In the genomic region with DNA sequence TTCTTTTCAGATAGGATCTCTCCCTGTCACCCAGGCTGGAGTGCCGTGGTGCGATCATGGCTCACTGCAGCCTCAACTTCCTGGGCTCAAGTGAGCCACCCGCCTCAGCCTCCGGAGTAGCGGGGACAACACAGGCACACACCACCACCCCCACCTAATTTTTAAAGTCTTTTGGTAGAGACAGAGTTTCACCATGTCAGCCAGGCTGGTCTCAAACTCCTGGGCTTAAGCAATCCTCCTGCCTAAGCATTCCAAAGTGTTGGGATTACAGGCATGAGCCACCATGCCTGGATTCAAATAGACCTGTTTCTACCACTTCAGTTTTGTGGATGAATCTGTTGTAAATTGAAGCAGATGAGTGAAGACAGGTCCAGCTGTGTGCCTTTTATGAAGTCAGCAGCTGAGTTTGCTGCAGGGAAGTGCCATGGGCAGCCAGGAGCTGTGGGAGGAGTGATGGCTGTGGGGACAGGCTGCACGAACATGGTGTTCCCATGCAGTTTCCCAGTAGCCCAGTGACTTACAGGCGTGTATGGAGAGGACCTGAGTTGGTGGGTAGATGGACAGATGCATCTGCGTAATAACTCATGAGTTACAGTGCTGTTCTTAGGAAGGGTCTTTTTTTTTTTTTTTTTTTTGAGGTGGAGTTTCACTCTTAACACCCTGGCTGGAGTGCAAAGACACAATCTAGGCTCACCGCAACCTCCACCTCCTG, we compare ENCODE assay signal across 6 cellular contexts.
A peak's percentile ranks its signal among the peaks of the same experiment; 100 is the strongest.
DNase-seq lines count a peak whose midpoint lies in the region; ATAC-seq and TF ChIP-seq lines count a peak whose summit lies in the region.
"Not testable (repeated sequence)": the region's sequence is repeated elsewhere in the genome, so short reads cannot be mapped to it uniquely, and the experiment has no call there.

No MANE protein-coding gene starts in this region.

- not testable (repeated sequence) for H3K56ac ChIP-seq in mesendoderm (ENCODE audit: low read length)

- not testable (repeated sequence) for H3K4me1 Mint-ChIP-seq in stimulated activated memory B cell treated with anti-CD40 and anti-IgM and Interleukin-4, amounts not matched to agents 10 μg/mL and 1 μg/mL and 100 μg/mL, for 72 hours

- not testable (repeated sequence) for H3K36me3 Mint-ChIP-seq in stimulated activated memory B cell treated with anti-CD40 and anti-IgM and Interleukin-4, amounts not matched to agents 10 μg/mL and 1 μg/mL and 100 μg/mL, for 72 hours

- H3K27ac ChIP-seq in body of pancreas; right atrium auricular region; left lung; mesendoderm (ENCODE audit: low read depth, low read length); trophoblast cell (ENCODE audit: low read depth, low read length): not testable (repeated sequence)

- not testable (repeated sequence) for H3K27ac Mint-ChIP-seq in stimulated activated memory B cell treated with anti-CD40 and anti-IgM and Interleukin-4, amounts not matched to agents 10 μg/mL and 1 μg/mL and 100 μg/mL, for 72 hours

- not testable (repeated sequence) for H4K8ac ChIP-seq in mesendoderm (ENCODE audit: low read depth, low read length); trophoblast cell (ENCODE audit: low read depth, low read length)

- H2BK5ac ChIP-seq in mesendoderm (ENCODE audit: low read length); trophoblast cell (ENCODE audit: low read depth, low read length, poor library complexity): not testable (repeated sequence)

- ATAC-seq in body of pancreas (peak; percentile 9), left lung (peak; percentile 4)
- ATAC-seq in stimulated activated memory B cell treated with anti-CD40 and anti-IgM and Interleukin-4, amounts not matched to agents 10 μg/mL and 1 μg/mL and 100 μg/mL, for 72 hours = peak; percentile 4

- not testable (repeated sequence) for H3K23ac ChIP-seq in mesendoderm (ENCODE audit: low read length); trophoblast cell (ENCODE audit: low read length)

- not testable (repeated sequence) for H4K91ac ChIP-seq in trophoblast cell (ENCODE audit: low read depth, low read length)

- 41 to 59% methylated on average over 9 of the region's 9 CpGs for WGBS in body of pancreas, 2 donors
- no CpG with 5 or more reads among the region's 9 CpGs for WGBS in mesendoderm (ENCODE audit: extremely low coverage, insufficient coverage, low lambda C conversion rate)
- WGBS in trophoblast cell (ENCODE audit: extremely low coverage, insufficient coverage, insufficient read length) = no CpG with 5 or more reads among the region's 9 CpGs

- H4K5ac ChIP-seq in mesendoderm (ENCODE audit: low read length) = not testable (repeated sequence)

- H3K27me3 ChIP-seq in body of pancreas; right atrium auricular region; left lung; mesendoderm (ENCODE audit: insufficient read depth, low read length, poor library complexity); trophoblast cell (ENCODE audit: insufficient read depth, low read length): not testable (repeated sequence)

- H2BK15ac ChIP-seq in mesendoderm (replicated peaks; ENCODE audit: low read depth) = not testable (repeated sequence)

- H2BK12ac ChIP-seq in trophoblast cell (ENCODE audit: low read length) = not testable (repeated sequence)

- not testable (repeated sequence) for H3K4me3 Mint-ChIP-seq in stimulated activated memory B cell treated with anti-CD40 and anti-IgM and Interleukin-4, amounts not matched to agents 10 μg/mL and 1 μg/mL and 100 μg/mL, for 72 hours

- H2AK5ac ChIP-seq in mesendoderm (ENCODE audit: low read length); trophoblast cell (ENCODE audit: low read length): not testable (repeated sequence)

- TF ChIP-seq POLR2A in body of pancreas (IDR thresholded peaks at IDR 0.05) = not testable (repeated sequence)

- DNase-seq in body of pancreas, left lung, mesendoderm, trophoblast cell: not testable (repeated sequence)
- DNase-seq in right atrium auricular region (ENCODE audit: low spot score) = peak; percentile 61

- H3K14ac ChIP-seq in trophoblast cell (ENCODE audit: low read length) = not testable (repeated sequence)

- H3K4me1 ChIP-seq in body of pancreas; right atrium auricular region; left lung; mesendoderm (ENCODE audit: control insufficient read depth, low read depth, low read length); trophoblast cell (ENCODE audit: control insufficient read depth in 1 of 2, insufficient read depth in 2 of 2, low read length in 2 of 2): not testable (repeated sequence)

- H3K9me3 ChIP-seq in body of pancreas (peaks cover 0 to 15% (median 0%) of the 10 kb centered on the region in 3 donors), right atrium auricular region (peaks cover 0 to 11% of the 10 kb centered on the region in 2 donors), left lung (peaks cover 0 to 65% of the 10 kb centered on the region in 2 donors), trophoblast cell (ENCODE audit: insufficient read depth, low read depth, low read length) (peaks cover 46% of the 10 kb centered on the region)

- not testable (repeated sequence) for H3K18ac ChIP-seq in mesendoderm (ENCODE audit: low read length); trophoblast cell (ENCODE audit: low read length)

- H3K4me2 ChIP-seq in mesendoderm (ENCODE audit: low read length); trophoblast cell (ENCODE audit: low read length): not testable (repeated sequence)

- not testable (repeated sequence) for H4K12ac ChIP-seq in trophoblast cell (ENCODE audit: low read depth, low read length)

- peaks cover 18% of the 10 kb centered on the region for H3K9me3 Mint-ChIP-seq in stimulated activated memory B cell treated with anti-CD40 and anti-IgM and Interleukin-4, amounts not matched to agents 10 μg/mL and 1 μg/mL and 100 μg/mL, for 72 hours

- not testable (repeated sequence) for H3K27me3 Mint-ChIP-seq in stimulated activated memory B cell treated with anti-CD40 and anti-IgM and Interleukin-4, amounts not matched to agents 10 μg/mL and 1 μg/mL and 100 μg/mL, for 72 hours

- H3K36me3 ChIP-seq in body of pancreas (replicated peaks in 1 of 2; ENCODE audit: insufficient read depth in 1 of 2, low read depth in 2 of 2); right atrium auricular region; left lung; mesendoderm (ENCODE audit: control insufficient read depth, insufficient read depth, low read length); trophoblast cell (ENCODE audit: control insufficient read depth in 1 of 2, insufficient read depth in 2 of 2, low read length in 2 of 2): not testable (repeated sequence)

- TF ChIP-seq CTCF in body of pancreas (IDR thresholded peaks at IDR 0.05); right atrium auricular region (IDR thresholded peaks at IDR 0.05); left lung (IDR thresholded peaks at IDR 0.05): not testable (repeated sequence)

- H3K4ac ChIP-seq in mesendoderm (ENCODE audit: low read depth, low read length); trophoblast cell (ENCODE audit: low read depth, low read length): not testable (repeated sequence)

- H2BK120ac ChIP-seq in mesendoderm (ENCODE audit: low read depth, low read length); trophoblast cell (ENCODE audit: insufficient read depth, low read length, poor library complexity): not testable (repeated sequence)

- H2AFZ ChIP-seq in trophoblast cell (ENCODE audit: insufficient read depth, low read length, poor library complexity) = not testable (repeated sequence)

- not testable (repeated sequence) for H3K9ac ChIP-seq in mesendoderm (ENCODE audit: low read length); trophoblast cell (ENCODE audit: low read length)

- not testable (repeated sequence) for H3K79me2 ChIP-seq in mesendoderm (ENCODE audit: control insufficient read depth, insufficient read depth, low read length); trophoblast cell (ENCODE audit: control insufficient read depth, insufficient read depth, low read length, poor library complexity)

- intact Hi-C loops in body of pancreas (cut with DNase I); left lung (cut with DNase I): not testable (repeated sequence)

- H3K79me1 ChIP-seq in mesendoderm (ENCODE audit: low read length); trophoblast cell (ENCODE audit: low read length): not testable (repeated sequence)

- not testable (repeated sequence) for H3K4me3 ChIP-seq in body of pancreas, right atrium auricular region, left lung
- peak overlapping the region; percentile 42 for H3K4me3 ChIP-seq in mesendoderm (ENCODE audit: low read length)
- H3K4me3 ChIP-seq in trophoblast cell (ENCODE audit: low read depth, low read length) = peak overlapping the region; percentile 21
